8 cellular contexts compared by ENCODE assay signal in the genomic region with DNA sequence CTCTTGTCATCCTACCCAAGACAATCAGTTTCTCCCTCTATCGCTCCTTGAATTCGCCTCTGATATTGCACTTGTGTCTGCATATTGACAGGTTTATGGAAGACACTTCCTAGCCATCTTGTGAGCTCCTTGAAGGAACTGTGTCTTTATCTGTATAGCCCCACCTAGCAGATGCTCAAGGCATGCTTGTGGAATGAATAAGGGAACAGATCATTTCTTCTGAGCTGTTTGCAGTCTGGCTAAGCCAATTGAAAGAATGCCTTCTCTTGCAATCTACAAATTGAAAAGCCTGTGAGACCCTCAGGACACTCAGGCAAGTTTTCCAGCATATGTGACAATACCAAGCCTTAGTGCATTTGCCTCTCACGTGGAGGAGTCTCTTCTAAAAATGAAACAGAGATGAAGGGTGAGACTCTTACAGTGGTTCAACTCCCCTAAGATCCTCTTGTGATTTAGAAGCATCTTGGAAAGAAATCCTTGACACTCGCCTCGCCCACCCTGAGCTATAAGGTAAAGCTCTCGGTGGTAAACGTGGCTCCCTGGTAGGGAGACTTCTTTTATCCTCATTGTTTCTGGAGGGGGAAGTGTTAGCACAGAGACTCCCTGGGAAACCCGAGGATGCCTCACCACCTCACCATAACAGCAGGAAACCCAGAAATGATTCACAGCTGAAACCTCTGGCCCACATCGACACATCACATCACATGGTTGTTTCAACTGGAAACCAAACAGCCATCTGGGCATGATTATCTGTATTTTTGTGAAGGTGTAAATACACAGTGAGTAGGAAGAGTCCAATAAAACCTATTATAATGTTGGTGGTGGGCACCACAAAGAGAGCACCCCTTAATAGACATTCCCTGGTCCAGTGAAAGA.
DNase-seq lines count a peak whose midpoint lies in the region; ATAC-seq and TF ChIP-seq lines count a peak whose summit lies in the region.

No MANE protein-coding gene starts in this region.

- peak overlapping the region; percentile 8 for H2AFZ ChIP-seq in hepatocyte

- H3K27ac ChIP-seq in hepatocyte, result peak overlapping the region; percentile 25

- no peaks in the 10 kb centered on the region for H3K36me3 ChIP-seq in hepatocyte (replicated peaks; ENCODE audit: insufficient read depth, low read depth)

- no peak for TF ChIP-seq CTCF in hepatocyte (IDR thresholded peaks at IDR 0.05; ENCODE audit: poor library complexity)

- H4K20me1 ChIP-seq in hepatocyte (ENCODE audit: insufficient read depth, poor library complexity, severe bottlenecking), result no peaks in the 10 kb centered on the region

- no peaks in the 10 kb centered on the region for H3K27me3 ChIP-seq in hepatocyte

- peak; percentile 96 for DNase-seq in AG20443 (ENCODE audit: low spot score)
- DNase-seq in activated T-cell treated with anti-CD3 and anti-CD28 coated beads for 4 hours, result peak; percentile 12
- DNase-seq in hepatocyte (ENCODE audit: low spot score), result peak; percentile 16
- DNase-seq in NCI-H2107 treated with DMSO at 0.1 percent for 48 hours (lab: John Stamatoyannopoulos, UW; ENCODE audit: unreplicated experiment), result no peak
- no peak for DNase-seq in NK-92 treated with Interleukin-12 subunit alpha and Interleukin-12 subunit beta, amount 100 ng/mL, for 24 hours (lab: John Stamatoyannopoulos, UW)
- no peak for DNase-seq in amygdala (lab: John Stamatoyannopoulos, UW)
- no peak for DNase-seq in Ammon's horn (ENCODE audit: low spot score)

- H3K79me2 ChIP-seq in hepatocyte, result no peaks in the 10 kb centered on the region

- H3K4me2 ChIP-seq in hepatocyte, result no peak overlapping the region

- peak; percentile 51 for ATAC-seq in HG03039 (IDR thresholded peaks at IDR 0.05; ENCODE audit: unreplicated experiment)

- no peaks in the 10 kb centered on the region for H3K4me1 ChIP-seq in hepatocyte (ENCODE audit: insufficient read depth)

- H3K9me2 ChIP-seq in hepatocyte (replicated peaks; ENCODE audit: insufficient read depth), result no peaks in the 10 kb centered on the region

- H3K9me3 ChIP-seq in hepatocyte (ENCODE audit: low read depth), result no peaks in the 10 kb centered on the region

- 60% methylated on average over 9 of the region's 9 CpGs for WGBS in hepatocyte (ENCODE audit: low lambda C conversion rate, missing lambda C conversion rate)

- H3K4me3 ChIP-seq in hepatocyte, result no peak overlapping the region

Comparison
In these comparisons a context has a peak if more than half of its experiments do, and no peak if none do; other contexts are left out.
1. DNase-seq: peak in AG20443 (single experiment), activated T-cell treated with anti-CD3 and anti-CD28 coated beads for 4 hours (single experiment) and hepatocyte (single experiment); none in NCI-H2107 treated with DMSO at 0.1 percent for 48 hours (single experiment), NK-92 treated with Interleukin-12 subunit alpha and Interleukin-12 subunit beta, amount 100 ng/mL, for 24 hours (single experiment), amygdala (0 of 56) and Ammon's horn (single experiment).